ENCODE assay signal across 8 cellular contexts in the genomic region with DNA sequence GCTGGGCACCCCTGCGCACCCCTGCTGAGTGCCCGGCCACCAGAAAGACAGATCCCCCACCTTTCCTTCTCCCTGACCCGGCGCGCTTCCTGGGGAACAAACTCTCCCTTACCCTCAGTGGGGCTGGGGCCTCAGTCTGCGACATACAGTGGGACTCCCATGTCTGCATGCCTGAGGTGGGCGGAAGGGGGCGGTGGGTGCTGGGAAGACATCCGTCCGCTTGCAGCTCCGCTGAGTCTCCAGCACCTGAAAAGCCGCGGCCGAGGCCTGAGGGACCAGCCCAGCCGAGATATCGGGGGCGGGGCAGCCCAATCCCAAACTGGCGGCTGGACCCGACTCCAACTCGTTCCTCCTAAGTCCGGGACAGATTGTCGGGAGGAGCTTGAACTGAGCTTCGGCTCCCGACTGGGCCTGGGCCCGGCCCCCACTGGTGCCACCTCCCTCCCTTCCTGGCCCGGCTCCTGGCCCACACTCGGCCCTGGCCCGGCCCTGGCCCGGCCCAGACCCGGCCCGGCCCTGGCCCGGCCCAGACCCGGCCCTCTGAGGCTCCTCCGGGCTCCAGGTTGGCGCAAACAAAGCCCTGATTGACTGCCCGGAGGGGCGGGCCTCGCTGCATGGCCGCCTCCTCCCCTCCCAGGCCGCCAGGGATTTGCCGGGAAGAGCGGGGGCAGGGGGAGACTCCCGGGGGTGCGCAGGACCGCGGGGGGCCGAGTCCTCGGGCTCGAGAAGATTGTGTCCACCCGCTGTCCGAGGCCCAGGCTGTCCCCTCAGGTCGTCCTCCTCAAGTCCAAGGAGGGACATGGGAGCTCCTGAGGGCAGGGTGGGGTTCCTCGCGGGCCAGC. TPM values are rescaled to one million over a fixed set of nuclear protein-coding genes. Genes with fewer than 3 reads are reported as not detected.
DNase-seq lines count a peak whose midpoint lies in the region; ATAC-seq lines count a peak whose summit lies in the region.

No MANE protein-coding gene starts in this region.

- peak; percentile 63 to 73 for DNase-seq in NCI-H524 (lab: John Stamatoyannopoulos, UW)
- no peak for DNase-seq in NCI-H524 treated with DMSO at 0.1 percent for 48 hours (lab: John Stamatoyannopoulos, UW)
- DNase-seq in SK-MEL-5 (ENCODE audit: low read depth, low spot score) = peak; percentile 14
- DNase-seq in cerebellum (ENCODE audit: low spot score) = peak; percentile 53
- peak; percentile 45 for DNase-seq in iris pigment epithelial cell (ENCODE audit: low read depth)
- no peak for DNase-seq in skeletal muscle cell (ENCODE audit: low read depth)
- DNase-seq in HuH-7.5 (ENCODE audit: low spot score) = no peak

- in situ Hi-C loops in SK-MEL-5 (cut with HindIII; ENCODE audit: low pct_unique_long_range_greater_than_20kb, low sequenced_read_pairs) = no loop called here

- H3K4me3 ChIP-seq in skeletal muscle cell (ENCODE audit: low read depth, low read length) = peak overlapping the region; percentile 58

- no peak for ATAC-seq in HG03565 (IDR thresholded peaks at IDR 0.05; ENCODE audit: unreplicated experiment)

RNA-seq across cellular contexts. Expression of a gene that starts 0.9 kb away (rescaled TPM):
- total RNA-seq in SK-MEL-5 (2014; rRNA removed; shearing (Covaris generic)) = 0.13 and 0.53 TPM in 2 replicates
- polyA plus RNA-seq in SK-MEL-5 (2015; cell fraction: cytosol; rRNA removed) = 0.27 and 0.52 TPM in 2 replicates
- polyA plus RNA-seq in SK-MEL-5 (2015; cell fraction: nucleus; rRNA removed) = 0.30 and 0.37 TPM in 2 replicates
- 17.9 TPM for total RNA-seq in cerebellum

Comparison
In these comparisons a context has a peak if more than half of its experiments do, and no peak if none do; other contexts are left out.
1. DNase-seq: peak in NCI-H524 (2 of 2), SK-MEL-5 (single experiment), cerebellum (single experiment) and iris pigment epithelial cell (single experiment); none in NCI-H524 treated with DMSO at 0.1 percent for 48 hours (single experiment), skeletal muscle cell (single experiment) and HuH-7.5 (single experiment).
2. RNA of a gene that starts 0.9 kb away (total RNA-seq): 17.9 TPM in cerebellum (single experiment); 0.13 to 0.53 TPM in SK-MEL-5; every median in the first group is over 10 times any median in the second.